Comparison of ENCODE assay signal across 2 cellular contexts in genomic region chr1:181189691-181190361, GRCh38.
TF ChIP-seq lines count a peak whose summit lies in the region.

No MANE protein-coding gene starts in this region.

TF ChIP-seq in IMR-90, 13 proteins besides CTCF, POLR2A, EP300 and RAD21 (continued from another document):
- TF ChIP-seq ELK1 (IDR thresholded peaks at IDR 0.05; ENCODE audit: borderline replicate concordance, low read depth, low read length) (no peak), FOS (IDR thresholded peaks at IDR 0.05; ENCODE audit: low read depth, low read length) (no peak), CHD1 (IDR thresholded peaks at IDR 0.05; ENCODE audit: low read depth, low read length) (no peak), MAZ (IDR thresholded peaks at IDR 0.05; ENCODE audit: borderline replicate concordance, low read depth, low read length) (peak; percentile 45; the same call in 1 of the 2 replicates), SMC3 (IDR thresholded peaks at IDR 0.05; ENCODE audit: low read depth, low read length) (peak; percentile 78), USF2 (IDR thresholded peaks at IDR 0.05; ENCODE audit: low read depth, low read length) (no peak), CEBPB (IDR thresholded peaks at IDR 0.05; ENCODE audit: low read depth, low read length) (no peak), RFX5 (IDR thresholded peaks at IDR 0.05; ENCODE audit: low read depth, low read length) (no peak)

TF ChIP-seq in SK-N-SH, 30 proteins besides CTCF, POLR2A, EP300 and RAD21 (continued from another document):
- TF ChIP-seq GATA2 (CRISPR knock-in tag; IDR thresholded peaks at IDR 0.05), result no peak
- TF ChIP-seq IRF3 (IDR thresholded peaks at IDR 0.05; ENCODE audit: low read depth, low read length), result no peak
- TF ChIP-seq JUND (IDR thresholded peaks at IDR 0.05), result no peak
TF ChIP-seq in SK-N-SH: peak in this region for 1.
